In genomic region chr21:28758042-28758882, GRCh38 we compare ENCODE assay signal across 1 cellular context.
TF ChIP-seq lines count a peak whose summit lies in the region.

No MANE protein-coding gene starts in this region.

TF ChIP-seq in SK-N-SH, 30 proteins besides CTCF, POLR2A, EP300 and RAD21 (continued from another document):
- no peak for TF ChIP-seq USF2 (IDR thresholded peaks at IDR 0.05; ENCODE audit: borderline replicate concordance, low read depth, low read length)
- TF ChIP-seq SIN3A (IDR thresholded peaks at IDR 0.05; ENCODE audit: borderline replicate concordance, low read depth, low read length) = no peak
- no peak for TF ChIP-seq REST (IDR thresholded peaks at IDR 0.05; ENCODE audit: low read depth, low read length)
- TF ChIP-seq NRF1 (IDR thresholded peaks at IDR 0.05; ENCODE audit: low read depth, low read length) = no peak
- no peak for TF ChIP-seq GABPA (IDR thresholded peaks at IDR 0.05; ENCODE audit: low read depth)
- no peak for TF ChIP-seq FOSL2 (IDR thresholded peaks at IDR 0.05; ENCODE audit: borderline replicate concordance, low read depth)
- TF ChIP-seq, protein P1, sequence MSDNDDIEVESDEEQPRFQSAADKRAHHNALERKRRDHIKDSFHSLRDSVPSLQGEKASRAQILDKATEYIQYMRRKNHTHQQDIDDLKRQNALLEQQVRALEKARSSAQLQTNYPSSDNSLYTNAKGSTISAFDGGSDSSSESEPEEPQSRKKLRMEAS (IDR thresholded peaks at IDR 0.05; ENCODE audit: low read depth) = no peak
- TF ChIP-seq, protein P2, sequence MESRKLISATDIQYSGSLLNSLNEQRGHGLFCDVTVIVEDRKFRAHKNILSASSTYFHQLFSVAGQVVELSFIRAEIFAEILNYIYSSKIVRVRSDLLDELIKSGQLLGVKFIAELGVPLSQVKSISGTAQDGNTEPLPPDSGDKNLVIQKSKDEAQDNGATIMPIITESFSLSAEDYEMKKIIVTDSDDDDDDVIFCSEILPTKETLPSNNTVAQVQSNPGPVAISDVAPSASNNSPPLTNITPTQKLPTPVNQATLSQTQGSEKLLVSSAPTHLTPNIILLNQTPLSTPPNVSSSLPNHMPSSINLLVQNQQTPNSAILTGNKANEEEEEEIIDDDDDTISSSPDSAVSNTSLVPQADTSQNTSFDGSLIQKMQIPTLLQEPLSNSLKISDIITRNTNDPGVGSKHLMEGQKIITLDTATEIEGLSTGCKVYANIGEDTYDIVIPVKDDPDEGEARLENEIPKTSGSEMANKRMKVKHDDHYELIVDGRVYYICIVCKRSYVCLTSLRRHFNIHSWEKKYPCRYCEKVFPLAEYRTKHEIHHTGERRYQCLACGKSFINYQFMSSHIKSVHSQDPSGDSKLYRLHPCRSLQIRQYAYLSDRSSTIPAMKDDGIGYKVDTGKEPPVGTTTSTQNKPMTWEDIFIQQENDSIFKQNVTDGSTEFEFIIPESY (IDR thresholded peaks at IDR 0.05; ENCODE audit: borderline replicate concordance, low read depth) = no peak
- TF ChIP-seq TCF12 (IDR thresholded peaks at IDR 0.05) = no peak
- TF ChIP-seq RXRA (IDR thresholded peaks at IDR 0.05; ENCODE audit: borderline replicate concordance, low read depth) = no peak
- no peak for TF ChIP-seq RCOR1 (IDR thresholded peaks at IDR 0.05; ENCODE audit: low read length)
- TF ChIP-seq, protein P3, sequence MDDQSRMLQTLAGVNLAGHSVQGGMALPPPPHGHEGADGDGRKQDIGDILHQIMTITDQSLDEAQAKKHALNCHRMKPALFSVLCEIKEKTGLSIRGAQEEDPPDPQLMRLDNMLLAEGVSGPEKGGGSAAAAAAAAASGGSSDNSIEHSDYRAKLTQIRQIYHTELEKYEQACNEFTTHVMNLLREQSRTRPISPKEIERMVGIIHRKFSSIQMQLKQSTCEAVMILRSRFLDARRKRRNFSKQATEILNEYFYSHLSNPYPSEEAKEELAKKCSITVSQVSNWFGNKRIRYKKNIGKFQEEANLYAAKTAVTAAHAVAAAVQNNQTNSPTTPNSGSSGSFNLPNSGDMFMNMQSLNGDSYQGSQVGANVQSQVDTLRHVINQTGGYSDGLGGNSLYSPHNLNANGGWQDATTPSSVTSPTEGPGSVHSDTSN (IDR thresholded peaks at IDR 0.05) = no peak
- TF ChIP-seq IRF3 (IDR thresholded peaks at IDR 0.05; ENCODE audit: low read depth, low read length) = no peak
- no peak for TF ChIP-seq GATA2 (CRISPR knock-in tag; IDR thresholded peaks at IDR 0.05)
- TF ChIP-seq TEAD4 (IDR thresholded peaks at IDR 0.05; ENCODE audit: borderline replicate concordance, insufficient read depth) = no peak
- TF ChIP-seq ELF1 (IDR thresholded peaks at IDR 0.05) = no peak
